ENCODE assay signal across 8 cellular contexts in genomic region chr3:100260685-100261480, GRCh38. TPM values are rescaled to one million over a fixed set of nuclear protein-coding genes. Genes with fewer than 3 reads are reported as not detected.
A peak's percentile ranks its signal among the peaks of the same experiment; 100 is the strongest.
DNase-seq lines count a peak whose midpoint lies in the region; ATAC-seq and TF ChIP-seq lines count a peak whose summit lies in the region.

Gene TBC1D23 (plus strand): TSS chr3:100260992. CDS start chr3:100261019, 27 bp downstream.

- no peaks in the 10 kb centered on the region for H3K27me3 Mint-ChIP-seq in activated naive CD8-positive, alpha-beta T cell treated with anti-CD3 and anti-CD28 coated beads, Interleukin-2, amount 10 ng/mL, durations not matched to agents 7 days and 5 days
- H3K27me3 Mint-ChIP-seq in glutamatergic neuron (ENCODE audit: unreplicated experiment), result peaks cover 3% of the 10 kb centered on the region

- peaks cover 41% of the 10 kb centered on the region for H3K79me2 ChIP-seq in SU-DHL-6 (ENCODE audit: insufficient read depth, low read length)
- H3K79me2 ChIP-seq in osteoblast (ENCODE audit: insufficient read depth, low read length), result peaks cover 50% of the 10 kb centered on the region

- H3K36me3 Mint-ChIP-seq in activated naive CD8-positive, alpha-beta T cell treated with anti-CD3 and anti-CD28 coated beads, Interleukin-2, amount 10 ng/mL, durations not matched to agents 7 days and 5 days, result peaks cover 4% of the 10 kb centered on the region
- H3K36me3 Mint-ChIP-seq in glutamatergic neuron (ENCODE audit: unreplicated experiment), result no peaks in the 10 kb centered on the region

- no peak for TF ChIP-seq CTCF in GM12864 (IDR thresholded peaks at IDR 0.05; ENCODE audit: low read depth, low read length, missing control alignments)
- no peak for TF ChIP-seq CTCF in SU-DHL-6 (IDR thresholded peaks at IDR 0.05; ENCODE audit: insufficient read depth, low read length, poor library complexity, severe bottlenecking)
- TF ChIP-seq CTCF in glutamatergic neuron (IDR thresholded peaks at IDR 0.05; ENCODE audit: partially characterized antibody, unreplicated experiment), result no peak
- TF ChIP-seq CTCF in osteoblast (IDR thresholded peaks at IDR 0.05; ENCODE audit: extremely low read depth, low read depth, low read length), result no peak
- no peak for TF ChIP-seq CTCF in thoracic aorta (IDR thresholded peaks at IDR 0.05)

- H3K9me2 ChIP-seq in SU-DHL-6 (replicated peaks; ENCODE audit: insufficient read depth, low read length), result no peaks in the 10 kb centered on the region

- H3K4me1 Mint-ChIP-seq in activated naive CD8-positive, alpha-beta T cell treated with anti-CD3 and anti-CD28 coated beads, Interleukin-2, amount 10 ng/mL, durations not matched to agents 7 days and 5 days, result peaks cover 42% of the 10 kb centered on the region
- H3K4me1 Mint-ChIP-seq in glutamatergic neuron (ENCODE audit: low read depth, unreplicated experiment), result peaks cover 29% of the 10 kb centered on the region

- H3K9me3 ChIP-seq in SU-DHL-6 (ENCODE audit: insufficient read depth, low read length) (no peaks in the 10 kb centered on the region), osteoblast (ENCODE audit: low read depth, low read length) (no peaks in the 10 kb centered on the region), thoracic aorta (no peaks in the 10 kb centered on the region)

- H2AFZ ChIP-seq in SU-DHL-6 (ENCODE audit: low read depth, low read length, severe bottlenecking) (peak within 1 kb of the TSS; percentile 90), osteoblast (ENCODE audit: low read length) (peak within 1 kb of the TSS; percentile 80)

- H3K27ac ChIP-seq in SU-DHL-6 (ENCODE audit: low read depth, low read length), result peak within 1 kb of the TSS; percentile 36
- H3K27ac ChIP-seq in osteoblast (ENCODE audit: low read depth, low read length), result peak within 1 kb of the TSS; percentile 100
- H3K27ac ChIP-seq in thoracic aorta, result peak within 1 kb of the TSS; percentile 97 to 98

- peak within 1 kb of the TSS; percentile 99 for H3K27ac Mint-ChIP-seq in activated naive CD8-positive, alpha-beta T cell treated with anti-CD3 and anti-CD28 coated beads, Interleukin-2, amount 10 ng/mL, durations not matched to agents 7 days and 5 days
- peak within 1 kb of the TSS; percentile 97 for H3K27ac Mint-ChIP-seq in glutamatergic neuron (ENCODE audit: unreplicated experiment)

- ATAC-seq in HG02759 (IDR thresholded peaks at IDR 0.05; ENCODE audit: unreplicated experiment) (peak; percentile 100), thoracic aorta (ENCODE audit: insufficient number of reproducible peaks, low FRiP score, low read depth) (peak; percentile 99)
- peak; percentile 100 for ATAC-seq in activated naive CD8-positive, alpha-beta T cell treated with anti-CD3 and anti-CD28 coated beads, Interleukin-2, amount 10 ng/mL, durations not matched to agents 7 days and 5 days (ENCODE audit: low read depth)

- no peaks in the 10 kb centered on the region for H3F3A ChIP-seq in SU-DHL-6 (ENCODE audit: insufficient read depth)

- H3K27me3 ChIP-seq in SU-DHL-6 (ENCODE audit: low read length) (no peaks in the 10 kb centered on the region), osteoblast (ENCODE audit: insufficient read depth, low read length) (no peaks in the 10 kb centered on the region), thoracic aorta (replicated peaks; ENCODE audit: insufficient read depth) (no peaks in the 10 kb centered on the region)

- H3K36me3 ChIP-seq in SU-DHL-6 (ENCODE audit: low read length) (no peaks in the 10 kb centered on the region), osteoblast (ENCODE audit: insufficient read depth, low read length) (no peaks in the 10 kb centered on the region), thoracic aorta (no peaks in the 10 kb centered on the region)

- H3K4me3 ChIP-seq in GM12864 (ENCODE audit: low read depth, low read length), result peak within 1 kb of the TSS; percentile 96
- peak within 1 kb of the TSS; percentile 89 for H3K4me3 ChIP-seq in SU-DHL-6 (ENCODE audit: insufficient read depth, low read length, poor library complexity, severe bottlenecking)
- H3K4me3 ChIP-seq in osteoblast (ENCODE audit: insufficient read depth, low read length), result peak within 1 kb of the TSS; percentile 98
- peak within 1 kb of the TSS; percentile 99 for H3K4me3 ChIP-seq in thoracic aorta

- peaks cover 60% of the 10 kb centered on the region for H3K4me1 ChIP-seq in osteoblast (ENCODE audit: insufficient read depth, low read length)
- H3K4me1 ChIP-seq in thoracic aorta (ENCODE audit: control insufficient read depth in 1 of 2, low read depth in 2 of 2), result peaks cover 28 to 51% of the 10 kb centered on the region in 2 donors

- H4K20me1 ChIP-seq in SU-DHL-6 (ENCODE audit: low read depth, low read length) (no peaks in the 10 kb centered on the region), osteoblast (ENCODE audit: insufficient read depth, low read length) (peaks cover 13% of the 10 kb centered on the region)

- POLR2A ChIA-PET in activated naive CD8-positive, alpha-beta T cell treated with anti-CD3 and anti-CD28 coated beads, Interleukin-2, amount 10 ng/mL, durations not matched to agents 7 days and 5 days (lab: Charles Lee), result interaction anchor here (0.6 to 1.6 kb wide), 10 partner anchors 74 to 443 kb away, joined by 3 to 7 read pairs (median 5); partner anchors contain the start of genes CMSS1, LNP1, NIT2 and TOMM70

- no peaks in the 10 kb centered on the region for H3K9me3 Mint-ChIP-seq in activated naive CD8-positive, alpha-beta T cell treated with anti-CD3 and anti-CD28 coated beads, Interleukin-2, amount 10 ng/mL, durations not matched to agents 7 days and 5 days
- H3K9me3 Mint-ChIP-seq in glutamatergic neuron (ENCODE audit: unreplicated experiment), result peaks cover 3% of the 10 kb centered on the region

- H3K4me2 ChIP-seq in SU-DHL-6 (ENCODE audit: low read depth, low read length, poor library complexity, severe bottlenecking), result peak within 1 kb of the TSS; percentile 93
- peak within 1 kb of the TSS; percentile 90 for H3K4me2 ChIP-seq in osteoblast (ENCODE audit: insufficient read depth, low read length)

- H3K9ac ChIP-seq in SU-DHL-6 (ENCODE audit: low read length), result peak within 1 kb of the TSS; percentile 76

- peak; percentile 99 for DNase-seq in GM12864 (ENCODE audit: low read depth)
- DNase-seq in NCI-H128 (lab: John Stamatoyannopoulos, UW; ENCODE audit: unreplicated experiment), result peak; percentile 88
- DNase-seq in activated naive CD8-positive, alpha-beta T cell treated with anti-CD3 and anti-CD28 coated beads, Interleukin-2, amount 10 ng/mL, durations not matched to agents 7 days and 5 days, result peak; percentile 95
- peak; percentile 98 for DNase-seq in glutamatergic neuron
- DNase-seq in osteoblast (ENCODE audit: insufficient read length, low spot score, missing footprints), result peak; percentile 97
- peak; percentile 92 for DNase-seq in thoracic aorta (ENCODE audit: low spot score)

- peak within 1 kb of the TSS; percentile 94 for H3K4me3 Mint-ChIP-seq in activated naive CD8-positive, alpha-beta T cell treated with anti-CD3 and anti-CD28 coated beads, Interleukin-2, amount 10 ng/mL, durations not matched to agents 7 days and 5 days
- peak within 1 kb of the TSS; percentile 99 for H3K4me3 Mint-ChIP-seq in glutamatergic neuron (ENCODE audit: unreplicated experiment)

RNA-seq across cellular contexts. Expression of gene TBC1D23, which starts in this region (rescaled TPM):
- total RNA-seq in activated naive CD8-positive, alpha-beta T cell treated with anti-CD3 and anti-CD28 coated beads, Interleukin-2, amount 10 ng/mL, durations not matched to agents 7 days and 5 days, result 10 to 100 TPM; 34.1 to 35.3 TPM
- total RNA-seq in glutamatergic neuron (ENCODE audit: unreplicated experiment) (33.2 TPM), osteoblast (64.4 and 64.5 TPM in 2 replicates), thoracic aorta (10 to 100 TPM; 22.6 to 53.3 TPM)

Comparison
In these comparisons a context has a peak if more than half of its experiments do, and no peak if none do; other contexts are left out.
1. Peak in every context shown above with its lines: DNase-seq, ATAC-seq, H3K4me3 ChIP-seq and H3K27ac ChIP-seq.
2. H3K27ac ChIP-seq: peak in every context shown above with its lines; median percentile 100 in osteoblast; 98 in thoracic aorta; 36 in SU-DHL-6.